ENCODE assay signal across 22 cellular contexts in the genomic region with DNA sequence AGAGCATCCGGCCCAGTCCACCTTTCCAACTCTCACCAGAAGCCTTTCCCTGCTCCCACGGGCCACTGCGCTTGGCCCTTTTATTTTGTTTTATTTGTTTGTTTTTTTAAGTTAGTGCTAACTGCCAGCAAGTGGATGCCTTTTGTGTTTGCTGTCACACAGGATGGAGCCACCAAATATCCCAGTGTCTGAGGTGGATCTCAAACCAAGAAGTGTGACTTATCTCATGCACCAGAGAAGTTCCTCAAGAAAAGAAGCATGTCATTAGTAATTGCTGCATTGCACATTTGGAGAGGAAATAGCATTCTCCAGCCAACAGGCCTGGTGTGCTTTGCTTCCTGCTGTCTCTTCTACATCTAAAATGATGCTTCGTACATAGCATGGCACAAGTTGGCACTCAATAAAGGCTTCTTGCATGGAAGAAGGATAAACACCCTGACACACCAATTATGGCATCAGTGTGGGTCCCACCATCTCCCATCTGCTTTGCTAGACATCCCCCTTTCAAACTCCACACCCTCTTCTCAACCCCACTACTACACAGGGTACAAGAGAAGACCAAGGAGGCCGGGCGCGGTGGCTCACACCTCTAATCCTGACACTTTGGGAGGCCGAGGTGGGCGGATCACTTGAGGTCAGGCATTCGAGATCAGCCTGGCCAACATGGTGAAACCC. TPM values are rescaled to one million over a fixed set of nuclear protein-coding genes. Genes with fewer than 3 reads are reported as not detected.
DNase-seq lines count a peak whose midpoint lies in the region; ATAC-seq and TF ChIP-seq lines count a peak whose summit lies in the region.
"Had no signal": no experiment of that assay in that cellular context is flagged by ENCODE, and none has a peak within 500 bp of the region (broad histone marks: within the 10 kb centered on the region; RNA-seq: fewer than 3 reads in every experiment).

No MANE protein-coding gene starts in this region.

- peaks cover 0 to 3% (median 0%) of the 10 kb centered on the region in 5 experiments for H3K9me3 Mint-ChIP-seq in brain
- peaks cover 0 to 3% (median 0%) of the 10 kb centered on the region in 7 donors for H3K9me3 Mint-ChIP-seq in naive B cell
- H3K9me3 Mint-ChIP-seq: activated CD4-positive, alpha-beta memory T cell treated with anti-CD3 and anti-CD28 coated beads, Interleukin-2, amount 10 ng/mL, durations not matched to agents 7 days and 5 days had no signal

- H3K27me3 ChIP-seq in prostate gland (replicated peaks; ENCODE audit: insufficient read depth): no peaks in the 10 kb centered on the region
- H3K27me3 ChIP-seq: esophagus muscularis mucosa had no signal

- H3K27ac Mint-ChIP-seq in brain (peak overlapping the region; percentile 75 to 98 (median 97)), naive B cell (no peak overlapping the region)
- H3K27ac Mint-ChIP-seq: activated CD4-positive, alpha-beta memory T cell treated with anti-CD3 and anti-CD28 coated beads, Interleukin-2, amount 10 ng/mL, durations not matched to agents 7 days and 5 days had no signal

- H3K4me3 Mint-ChIP-seq in brain (peak overlapping the region; percentile 77 to 96 (median 90)), naive B cell (peak overlapping the region in 5 of 8 donors; percentile 3 to 65 (median 46))

- H3K36me3 Mint-ChIP-seq in brain: peaks cover 2% of the 10 kb centered on the region
- peaks cover 0 to 11% of the 10 kb centered on the region in 2 donors for H3K36me3 Mint-ChIP-seq in naive B cell

- H3K4me1 Mint-ChIP-seq in brain (peaks cover 15% of the 10 kb centered on the region), naive B cell (peaks cover 8% of the 10 kb centered on the region in 3 donors)

- ATAC-seq in naive B cell (ENCODE audit: low read depth in 2 of 2) (no peak), GM18907 (IDR thresholded peaks at IDR 0.05; ENCODE audit: unreplicated experiment) (no peak)
- ATAC-seq: A549, left cardiac atrium had no signal

- WGBS in prostate gland: 82% methylated on average over 10 of the region's 10 CpGs

- TF ChIP-seq CTCF in brain (conservative IDR thresholded peaks at IDR 0.05): no peak
- no peak for TF ChIP-seq CTCF in prostate gland (IDR thresholded peaks at IDR 0.05)

- no peak for TF ChIP-seq POLR2A in prostate gland (IDR thresholded peaks at IDR 0.05)

- no peak overlapping the region for H3K4me3 ChIP-seq in prostate gland
- H3K4me3 ChIP-seq: A549, esophagus muscularis mucosa, HAP-1 had no signal

- H3K27ac ChIP-seq in prostate gland: no peak overlapping the region
- H3K27ac ChIP-seq: A549, C4-2B, esophagus muscularis mucosa had no signal

- DNase-seq in A172 (ENCODE audit: low spot score) (peak; percentile 36), G401 (ENCODE audit: low spot score) (peak; percentile 42), naive B cell (no peak), activated T-cell treated with anti-CD3 and anti-CD28 coated beads for 4 hours (no peak), prostate gland (ENCODE audit: low spot score) (no peak), COLO668 (lab: John Stamatoyannopoulos, UW; ENCODE audit: unreplicated experiment) (no peak)
- DNase-seq: activated CD4-positive, alpha-beta memory T cell treated with anti-CD3 and anti-CD28 coated beads, Interleukin-2, amount 10 ng/mL, durations not matched to agents 7 days and 5 days; activated naive CD4-positive, alpha-beta T cell treated with Interleukin-2 at 50 U/mL for 16 hours; anterior cingulate cortex; left cardiac atrium; NCI-H1092 treated with DMSO at 0.1 percent for 48 hours; NCI-H2081; NCI-H446 treated with DMSO at 0.1 percent for 48 hours; retina; stimulated activated CD4-positive, alpha-beta T cell treated with anti-CD3 and anti-CD28 coated beads, Interleukin-12 subunit alpha, Interleukin-12 subunit beta, amount 100 ng/mL, for 4 hours; stimulated activated CD8-positive, alpha-beta memory T cell treated with anti-CD3 and anti-CD28 coated beads, Interleukin-4, amount 100 ng/mL, for 48 hours had no signal

- peaks cover 3% of the 10 kb centered on the region for H3K27me3 Mint-ChIP-seq in brain
- H3K27me3 Mint-ChIP-seq in naive B cell: peaks cover 31 to 38% (median 33%) of the 10 kb centered on the region in 3 donors

- H3K36me3 ChIP-seq in prostate gland: no peaks in the 10 kb centered on the region
- H3K36me3 ChIP-seq: esophagus muscularis mucosa, HAP-1 had no signal

- in situ Hi-C loops in G401 (cut with HindIII; ENCODE audit: low sequenced_read_pairs): no loop called here

- no peaks in the 10 kb centered on the region for H3K9me3 ChIP-seq in prostate gland
- H3K9me3 ChIP-seq: A549, esophagus muscularis mucosa, HAP-1 had no signal

- H3K4me1 ChIP-seq in prostate gland (replicated peaks): no peaks in the 10 kb centered on the region

- intact Hi-C loops in prostate gland (cut with DNase I): no loop called here

RNA-seq across cellular contexts. Expression of a gene that starts 1.9 kb away (rescaled TPM):
- total RNA-seq in A172 (2014; rRNA removed; shearing (Covaris generic)): 16.3 and 19.5 TPM in 2 replicates
- total RNA-seq in G401 (2014; rRNA removed; shearing (Covaris generic)): 12.6 and 15.7 TPM in 2 replicates
- polyA plus RNA-seq in brain (ENCODE audit: insufficient read depth, low read depth, low replicate concordance): 71.9 TPM
- polyA plus RNA-seq in naive B cell (ENCODE audit: low read depth in 6 of 6): under 1 TPM in 3 of 6 donors, not detected in 3; 0.07 to 0.13 (median 0.10) TPM
- 100 to 1,000 TPM in 1 of 2 donors, 10 to 100 TPM in 1; 35.1 to 118 TPM for total RNA-seq in prostate gland

RNA-seq across cellular contexts. Expression of a gene that starts 32.2 kb away (rescaled TPM):
- 0.02 TPM in 1 of 2 replicates, not detected in the other for total RNA-seq in A172 (2014; rRNA removed; shearing (Covaris generic))
- total RNA-seq in G401 (2014; rRNA removed; shearing (Covaris generic)): 48.8 and 55.8 TPM in 2 replicates
- not detected for polyA plus RNA-seq in brain (ENCODE audit: insufficient read depth, low read depth, low replicate concordance)
- polyA plus RNA-seq in naive B cell (ENCODE audit: low read depth in 6 of 6): not detected
- 10 to 100 TPM in 1 of 2 donors, 1 to 10 TPM in 1; 1.8 to 12.6 TPM for total RNA-seq in prostate gland
- total RNA-seq: activated CD4-positive, alpha-beta memory T cell treated with anti-CD3 and anti-CD28 coated beads, Interleukin-2, amount 10 ng/mL, durations not matched to agents 7 days and 5 days; esophagus muscularis mucosa had no signal

Comparison
In these comparisons a context has a peak if more than half of its experiments do, and no peak if none do; other contexts are left out.
1. DNase-seq: peak in A172 (single experiment) and G401 (single experiment); none in naive B cell (single experiment), activated T-cell treated with anti-CD3 and anti-CD28 coated beads for 4 hours (single experiment), prostate gland (single experiment) and COLO668 (single experiment).
2. H3K27ac Mint-ChIP-seq: peak in brain (5 of 5); none in naive B cell (0 of 6).